ENCODE assay signal across 8 cellular contexts in genomic region chr12:3752741-3753486, GRCh38.
DNase-seq lines count a peak whose midpoint lies in the region; ATAC-seq, FAIRE-seq and TF ChIP-seq lines count a peak whose summit lies in the region.

Gene CRACR2A (minus strand): TSS chr12:3753109. CDS start chr12:3696999, 56,110 bp downstream.

- no peaks in the 10 kb centered on the region for H3K27me3 Mint-ChIP-seq in T-helper 2 cell treated with Interferon-gamma antibody and Interleukin-4, amounts not matched to agents 5 μg/mL and 100 μg/mL, for 36 hours (ENCODE audit: low read depth)

- peak within 1 kb of the TSS; percentile 95 for H3K27ac Mint-ChIP-seq in T-helper 2 cell treated with Interferon-gamma antibody and Interleukin-4, amounts not matched to agents 5 μg/mL and 100 μg/mL, for 36 hours

- H3K36me3 Mint-ChIP-seq in T-helper 2 cell treated with Interferon-gamma antibody and Interleukin-4, amounts not matched to agents 5 μg/mL and 100 μg/mL, for 36 hours (ENCODE audit: low read depth): peaks cover 29% of the 10 kb centered on the region

- ATAC-seq in GM21390 (IDR thresholded peaks at IDR 0.05; ENCODE audit: unreplicated experiment): peak; percentile 87

- peak within 1 kb of the TSS; percentile 32 for H3K4me3 ChIP-seq in astrocyte of the cerebellum (ENCODE audit: low read depth, low read length)

- H3K4me1 Mint-ChIP-seq in T-helper 2 cell treated with Interferon-gamma antibody and Interleukin-4, amounts not matched to agents 5 μg/mL and 100 μg/mL, for 36 hours (ENCODE audit: low read depth): peaks cover 41% of the 10 kb centered on the region

- FAIRE-seq in HTR-8/SVneo (lab: Jason Lieb, UNC): peak; percentile 90

- H3K4me3 Mint-ChIP-seq in T-helper 2 cell treated with Interferon-gamma antibody and Interleukin-4, amounts not matched to agents 5 μg/mL and 100 μg/mL, for 36 hours: peak within 1 kb of the TSS; percentile 91

- peak; percentile 58 for TF ChIP-seq CTCF in astrocyte of the cerebellum (IDR thresholded peaks at IDR 0.05; ENCODE audit: low read depth, low read length, missing control alignments)

- H3K9me3 Mint-ChIP-seq in T-helper 2 cell treated with Interferon-gamma antibody and Interleukin-4, amounts not matched to agents 5 μg/mL and 100 μg/mL, for 36 hours: no peaks in the 10 kb centered on the region

- DNase-seq in DMS153 treated with DMSO at 0.1 percent for 48 hours (lab: John Stamatoyannopoulos, UW; ENCODE audit: unreplicated experiment) (peak; percentile 29), HTR-8/SVneo (ENCODE audit: insufficient read length, low spot score) (peak; percentile 74), astrocyte of the cerebellum (ENCODE audit: low read depth) (no peak), iris pigment epithelial cell (ENCODE audit: low read depth) (peak; percentile 71), COLO829 (ENCODE audit: low spot score) (no peak)
- DNase-seq in T-helper 2 cell treated with Interferon-gamma antibody and Interleukin-4, amounts not matched to agents 5 μg/mL and 100 μg/mL, for 36 hours (ENCODE audit: low spot score): peak; percentile 81
- DNase-seq in stimulated activated CD4-positive, alpha-beta T cell treated with anti-CD3 and anti-CD28 coated beads, Interleukin-2, amount 100 ng/mL, for 24 hours: peak; percentile 85 to 86

- in situ Hi-C loops in astrocyte of the cerebellum (cut with HindIII; ENCODE audit: low sequenced_read_pairs): no loop called here

Comparison
In these comparisons a context has a peak if more than half of its experiments do, and no peak if none do; other contexts are left out.
1. DNase-seq: peak in DMS153 treated with DMSO at 0.1 percent for 48 hours (single experiment), HTR-8/SVneo (single experiment), T-helper 2 cell treated with Interferon-gamma antibody and Interleukin-4, amounts not matched to agents 5 μg/mL and 100 μg/mL, for 36 hours (single experiment), iris pigment epithelial cell (single experiment) and stimulated activated CD4-positive, alpha-beta T cell treated with anti-CD3 and anti-CD28 coated beads, Interleukin-2, amount 100 ng/mL, for 24 hours (2 of 2); none in astrocyte of the cerebellum (single experiment) and COLO829 (single experiment).